ENCODE assay signal across 17 cellular contexts in the genomic region with DNA sequence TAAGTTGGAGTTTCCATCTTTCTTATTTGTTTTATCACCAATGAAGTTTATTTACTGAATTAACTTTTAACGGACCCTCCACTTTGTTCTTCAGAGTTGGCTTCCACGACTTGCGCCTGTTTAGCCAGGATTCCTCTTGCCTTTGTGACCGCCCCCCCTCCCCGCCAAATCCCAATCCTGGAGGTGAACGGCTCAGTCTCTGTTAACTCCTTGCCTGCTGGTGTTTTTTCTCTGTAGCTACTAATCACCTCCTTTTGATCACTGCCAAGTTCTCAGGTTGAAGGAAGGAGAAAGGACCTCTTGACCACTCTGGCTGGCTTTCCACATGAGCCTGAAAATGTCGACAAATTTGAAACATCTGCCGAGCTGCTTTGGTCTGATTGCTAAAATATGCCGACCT. TPM values are rescaled to one million over a fixed set of nuclear protein-coding genes. Genes with fewer than 3 reads are reported as not detected.
DNase-seq lines count a peak whose midpoint lies in the region; ATAC-seq and TF ChIP-seq lines count a peak whose summit lies in the region.
"Had no signal": no experiment of that assay in that cellular context is flagged by ENCODE, and none has a peak within 500 bp of the region (broad histone marks: within the 10 kb centered on the region; RNA-seq: fewer than 3 reads in every experiment).

No MANE protein-coding gene starts in this region.

- H3K27ac ChIP-seq in BLaER1 treated with 17β-estradiol and CSF1 and Interleukin-3, amounts not matched to agents 10 nM and 100 nM: peak overlapping the region in 9 of 11 experiments; percentile 82 to 93 (median 91); a peak in 17 of 22 replicates
- H3K27ac ChIP-seq in HUES48 (ENCODE audit: low read depth, low read length): no peak overlapping the region
- peak overlapping the region in 1 of 4 donors; percentile 70 for H3K27ac ChIP-seq in esophagus squamous epithelium
- H3K27ac ChIP-seq: left lung, upper lobe of right lung had no signal

- no peak for ATAC-seq in HG03571 (IDR thresholded peaks at IDR 0.05; ENCODE audit: unreplicated experiment)
- no peak for ATAC-seq in GM18502 (IDR thresholded peaks at IDR 0.05; ENCODE audit: poor library complexity, unreplicated experiment)
- ATAC-seq: natural killer cell; stimulated activated effector memory CD8-positive, alpha-beta T cell treated with anti-CD3 and anti-CD28 coated beads, Interleukin-12 subunit alpha, Interleukin-12 subunit beta, amount 100 ng/mL, for 72 hours had no signal

- TF ChIP-seq CTCF in esophagus squamous epithelium (IDR thresholded peaks at IDR 0.05): no peak

- H4K20me1 ChIP-seq in BLaER1 treated with 17β-estradiol and CSF1 and Interleukin-3, amounts not matched to agents 10 nM and 100 nM: peaks cover 10 to 36% (median 28%) of the 10 kb centered on the region in 11 experiments; a peak in 18 of 22 replicates

- peak overlapping the region; percentile 77 to 98 (median 93) for H3K4me2 ChIP-seq in BLaER1 treated with 17β-estradiol and CSF1 and Interleukin-3, amounts not matched to agents 10 nM and 100 nM

- intact Hi-C loops in esophagus squamous epithelium (cut with DNase I): no loop called here

- no peak for DNase-seq in esophagus squamous epithelium (lab: John Stamatoyannopoulos, UW)
- no peak for DNase-seq in SHP77 treated with DMSO at 0.1 percent for 48 hours (lab: John Stamatoyannopoulos, UW)
- no peak for DNase-seq in hypothalamus (lab: John Stamatoyannopoulos, UW)
- DNase-seq: activated CD4-positive, alpha-beta memory T cell treated with anti-CD3 and anti-CD28 coated beads for 36 hours; AML-193; head of caudate nucleus; Karpas-422; natural killer cell; NCI-H146 had no signal

- 0 out of 22 replicates have a peak, but pooled peaks cover 0 to 3% (median 0%) of the 10 kb centered on the region in 11 experiments for H3K27me3 ChIP-seq in BLaER1 treated with 17β-estradiol and CSF1 and Interleukin-3, amounts not matched to agents 10 nM and 100 nM
- H3K27me3 ChIP-seq in HUES48 (ENCODE audit: control insufficient read depth, insufficient read depth, low read length): peaks cover 52% of the 10 kb centered on the region
- peaks cover 0 to 11% (median 0%) of the 10 kb centered on the region in 4 donors for H3K27me3 ChIP-seq in esophagus squamous epithelium
- H3K27me3 ChIP-seq in neuron (ENCODE audit: insufficient read depth, low read length): peaks cover 4% of the 10 kb centered on the region
- H3K27me3 ChIP-seq: upper lobe of right lung had no signal

- TF ChIP-seq POLR2A in esophagus squamous epithelium (IDR thresholded peaks at IDR 0.05): no peak

- WGBS in esophagus squamous epithelium, 2 donors: 33 to 34% methylated on average over 5 to 9 of the region's 9 CpGs

- peaks cover 66 to 82% (median 76%) of the 10 kb centered on the region in 10 experiments for H3K4me1 ChIP-seq in BLaER1 treated with 17β-estradiol and CSF1 and Interleukin-3, amounts not matched to agents 10 nM and 100 nM
- H3K4me1 ChIP-seq in HUES48 (ENCODE audit: control insufficient read depth, insufficient read depth, low read length) (peaks cover 32% of the 10 kb centered on the region), esophagus squamous epithelium (peaks cover 10 to 69% (median 19%) of the 10 kb centered on the region in 3 donors), neuron (ENCODE audit: insufficient read depth, low read length) (peaks cover 13% of the 10 kb centered on the region)

- H3K4me3 ChIP-seq in BLaER1 treated with 17β-estradiol and CSF1 and Interleukin-3, amounts not matched to agents 10 nM and 100 nM: peak overlapping the region; percentile 60 to 79 (median 74); a peak in 19 of 20 replicates
- H3K4me3 ChIP-seq in HUES48 (ENCODE audit: low read depth, low read length) (peak overlapping the region; percentile 62), esophagus squamous epithelium (peak overlapping the region in 3 of 4 donors; percentile 45 to 63 (median 53)), neuron (ENCODE audit: low read length) (peak overlapping the region; percentile 46)

- peaks cover 0 to 12% (median 0%) of the 10 kb centered on the region in 11 experiments; a peak in 2 of 22 replicates for H3K36me3 ChIP-seq in BLaER1 treated with 17β-estradiol and CSF1 and Interleukin-3, amounts not matched to agents 10 nM and 100 nM
- H3K36me3 ChIP-seq in HUES48 (ENCODE audit: control insufficient read depth, insufficient read depth, low read length) (no peaks in the 10 kb centered on the region), esophagus squamous epithelium (no peaks in the 10 kb centered on the region), neuron (ENCODE audit: insufficient read depth, low read length) (no peaks in the 10 kb centered on the region)
- H3K36me3 ChIP-seq: left lung, upper lobe of right lung had no signal

- peaks cover 10 to 31% (median 29%) of the 10 kb centered on the region in 11 experiments; a peak in 19 of 22 replicates for H3K9me3 ChIP-seq in BLaER1 treated with 17β-estradiol and CSF1 and Interleukin-3, amounts not matched to agents 10 nM and 100 nM (replicated peaks in 1 of 11)
- H3K9me3 ChIP-seq in HUES48 (ENCODE audit: control insufficient read depth, insufficient read depth, low read length) (no peaks in the 10 kb centered on the region; the same call in 1 of the 2 replicates), esophagus squamous epithelium (no peaks in the 10 kb centered on the region), neuron (ENCODE audit: low read length) (no peaks in the 10 kb centered on the region)
- H3K9me3 ChIP-seq: left lung, upper lobe of right lung had no signal

- no peak overlapping the region for H2AFZ ChIP-seq in neuron (ENCODE audit: low read depth, low read length)

- peak overlapping the region in 9 of 11 experiments; percentile 79 to 95 (median 92); a peak in 20 of 22 replicates for H3K9ac ChIP-seq in BLaER1 treated with 17β-estradiol and CSF1 and Interleukin-3, amounts not matched to agents 10 nM and 100 nM
- no peak overlapping the region for H3K9ac ChIP-seq in HUES48 (ENCODE audit: low read depth, low read length)

RNA-seq across cellular contexts. Expression of gene BCOR, which starts 46.8 kb away (rescaled TPM):
- 10 to 100 TPM; 12.0 to 20.1 (median 17.4) TPM for total RNA-seq in esophagus squamous epithelium
